In the genomic region with DNA sequence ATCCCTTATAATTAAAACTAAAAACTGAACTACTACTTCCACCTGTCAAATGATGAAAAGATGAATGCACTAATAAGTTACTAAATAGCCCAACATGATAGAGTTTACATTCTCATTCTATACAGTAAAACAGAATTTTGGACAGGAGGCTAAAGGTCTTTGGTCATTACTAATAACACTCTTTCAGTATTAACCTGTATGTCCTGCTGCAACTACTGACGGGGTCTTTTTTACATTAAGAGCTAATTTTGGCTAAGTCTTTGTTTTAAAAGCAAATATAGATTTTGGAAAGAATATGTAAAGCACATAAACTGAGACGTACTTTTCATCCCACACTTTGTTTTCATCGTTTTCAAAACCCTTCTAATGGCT, we compare ENCODE assay signal across 20 cellular contexts.
"Had no signal": no experiment of that assay in that cellular context is flagged by ENCODE, and none has a peak within 500 bp of the region (broad histone marks: within the 10 kb centered on the region; RNA-seq: fewer than 3 reads in every experiment).

No MANE protein-coding gene starts in this region.

- H3K36me3 ChIP-seq: left lung, neutrophil, right lobe of liver, thoracic aorta, tibial nerve, upper lobe of right lung, uterus had no signal

- H3K4me3 ChIP-seq: thoracic aorta, uterus had no signal

- H3K4me3 Mint-ChIP-seq: stimulated activated naive B cell treated with anti-CD40 and anti-IgM and Interleukin-4, amounts not matched to agents 10 μg/mL and 1 μg/mL and 100 μg/mL, for 72 hours; stimulated activated naive CD8-positive, alpha-beta T cell treated with anti-CD3 and anti-CD28 coated beads, Interleukin-15, Interleukin-2, amounts not matched to agents 100 ng/mL and 50 ng/mL, for 24 hours had no signal

- H3K4me1 ChIP-seq: right lobe of liver, upper lobe of right lung had no signal

- H2AFZ ChIP-seq: parathyroid adenoma had no signal

- H3K27me3 ChIP-seq: right lobe of liver had no signal

- H3K27ac Mint-ChIP-seq: naive thymus-derived CD4-positive, alpha-beta T cell; progenitor cell of endocrine pancreas; stimulated activated naive B cell treated with anti-CD40 and anti-IgM and Interleukin-4, amounts not matched to agents 10 μg/mL and 1 μg/mL and 100 μg/mL, for 72 hours; stimulated activated naive CD8-positive, alpha-beta T cell treated with anti-CD3 and anti-CD28 coated beads, Interleukin-15, Interleukin-2, amounts not matched to agents 100 ng/mL and 50 ng/mL, for 24 hours had no signal

- H3K36me3 Mint-ChIP-seq: naive thymus-derived CD4-positive, alpha-beta T cell; stimulated activated naive B cell treated with anti-CD40 and anti-IgM and Interleukin-4, amounts not matched to agents 10 μg/mL and 1 μg/mL and 100 μg/mL, for 72 hours had no signal

- DNase-seq: cortex of kidney; head of caudate nucleus; left cardiac atrium; left lung; mesendoderm; midbrain; naive thymus-derived CD4-positive, alpha-beta T cell; right lobe of liver; small intestine; stimulated activated CD4-positive, alpha-beta T cell treated with anti-CD3 and anti-CD28 coated beads, Interleukin-15, amount 100 ng/mL, for 24 hours; stimulated activated CD4-positive, alpha-beta T cell treated with anti-CD3 and anti-CD28 coated beads, Interleukin-2, amount 100 ng/mL, for 48 hours; stimulated activated naive B cell treated with anti-CD40 and anti-IgM and Interleukin-4, amounts not matched to agents 10 μg/mL and 1 μg/mL and 100 μg/mL, for 72 hours; upper lobe of right lung; uterus had no signal

- H3K9ac ChIP-seq: parathyroid adenoma had no signal

- H3K9me3 Mint-ChIP-seq: stimulated activated naive B cell treated with anti-CD40 and anti-IgM and Interleukin-4, amounts not matched to agents 10 μg/mL and 1 μg/mL and 100 μg/mL, for 72 hours; stimulated activated naive CD8-positive, alpha-beta T cell treated with anti-CD3 and anti-CD28 coated beads, Interleukin-15, Interleukin-2, amounts not matched to agents 100 ng/mL and 50 ng/mL, for 24 hours had no signal

- ATAC-seq: left cardiac atrium; naive thymus-derived CD4-positive, alpha-beta T cell; stimulated activated naive B cell treated with anti-CD40 and anti-IgM and Interleukin-4, amounts not matched to agents 10 μg/mL and 1 μg/mL and 100 μg/mL, for 72 hours; upper lobe of right lung had no signal

- H3K79me2 ChIP-seq: parathyroid adenoma had no signal

- H3K27ac ChIP-seq: left lung, neutrophil, parathyroid adenoma, thoracic aorta, upper lobe of right lung, uterus had no signal

- H3K9me3 ChIP-seq: left lung, neutrophil, right lobe of liver, thoracic aorta, tibial nerve, upper lobe of right lung, uterus had no signal
